ENCODE assay signal across 8 cellular contexts in genomic region chr14:67137744-67138371, GRCh38. TPM values are rescaled to one million over a fixed set of nuclear protein-coding genes. Genes with fewer than 3 reads are reported as not detected.
DNase-seq lines count a peak whose midpoint lies in the region; ATAC-seq and TF ChIP-seq lines count a peak whose summit lies in the region.

No MANE protein-coding gene starts in this region.

- H3K4me1 ChIP-seq in body of pancreas, result no peaks in the 10 kb centered on the region
- H3K4me1 ChIP-seq in esophagus squamous epithelium, result no peaks in the 10 kb centered on the region

- no peak for ATAC-seq in body of pancreas

- intact Hi-C loops in body of pancreas (cut with DNase I) (no loop called here), esophagus squamous epithelium (cut with DNase I) (no loop called here)

- no peak overlapping the region for H3K4me3 ChIP-seq in body of pancreas
- H3K4me3 ChIP-seq in esophagus squamous epithelium, result no peak overlapping the region

- no peaks in the 10 kb centered on the region for H3K9me3 ChIP-seq in body of pancreas
- no peaks in the 10 kb centered on the region for H3K9me3 ChIP-seq in esophagus squamous epithelium

- TF ChIP-seq CTCF in LNCAP (IDR thresholded peaks at IDR 0.05), result peak; percentile 37; the same call in 1 of the 2 replicates
- peak in 6 of 7 experiments; percentile 20 to 41 (median 30) for TF ChIP-seq CTCF in body of pancreas (IDR thresholded peaks at IDR 0.05)
- TF ChIP-seq CTCF in esophagus squamous epithelium (IDR thresholded peaks at IDR 0.05), result peak in 2 of 6 experiments; percentile 13 to 33

- H3K27ac ChIP-seq in body of pancreas (no peak overlapping the region), esophagus squamous epithelium (no peak overlapping the region)

- TF ChIP-seq POLR2A in body of pancreas (IDR thresholded peaks at IDR 0.05), result no peak
- no peak for TF ChIP-seq POLR2A in esophagus squamous epithelium (IDR thresholded peaks at IDR 0.05)

- H3K27me3 ChIP-seq in body of pancreas (no peaks in the 10 kb centered on the region), esophagus squamous epithelium (no peaks in the 10 kb centered on the region)

- DNase-seq in EL (peak; percentile 18), body of pancreas (no peak), myocyte (ENCODE audit: low read depth) (peak; percentile 8), pons (ENCODE audit: low spot score) (no peak), esophagus squamous epithelium (lab: John Stamatoyannopoulos, UW) (no peak), DMS153 (lab: John Stamatoyannopoulos, UW) (no peak), T1000 (lab: John Stamatoyannopoulos, UW) (no peak)

- H3K36me3 ChIP-seq in body of pancreas (replicated peaks in 1 of 2; ENCODE audit: insufficient read depth in 1 of 2, low read depth in 2 of 2) (no peaks in the 10 kb centered on the region), esophagus squamous epithelium (peaks cover 0 to 3% (median 0%) of the 10 kb centered on the region in 3 donors)

RNA-seq across cellular contexts. Expression of gene GARIN2, which starts 51.4 kb away (rescaled TPM):
- total RNA-seq in body of pancreas (not detected), myocyte (not detected in 2 replicates), esophagus squamous epithelium (not detected)
- not detected for polyA plus RNA-seq in myocyte (2012)

Comparison
In these comparisons a context has a peak if more than half of its experiments do, and no peak if none do; other contexts are left out.
1. DNase-seq: peak in EL (single experiment) and myocyte (single experiment); none in body of pancreas (0 of 4), pons (single experiment), esophagus squamous epithelium (single experiment), DMS153 (single experiment) and T1000 (single experiment).